In genomic region chr1:106038260-106038659, GRCh38 we compare ENCODE assay signal across 17 cellular contexts.
DNase-seq lines count a peak whose midpoint lies in the region; TF ChIP-seq lines count a peak whose summit lies in the region.
"Had no signal": no experiment of that assay in that cellular context is flagged by ENCODE, and none has a peak within 500 bp of the region (broad histone marks: within the 10 kb centered on the region; RNA-seq: fewer than 3 reads in every experiment).

No MANE protein-coding gene starts in this region.

- TF ChIP-seq CTCF in endodermal cell (conservative IDR thresholded peaks at IDR 0.05) (peak; percentile 39), mesothelial cell of epicardium (IDR thresholded peaks at IDR 0.05; ENCODE audit: unreplicated experiment) (peak; percentile 20), type B pancreatic cell (conservative IDR thresholded peaks at IDR 0.05) (peak; percentile 61)

- no peak overlapping the region for H3K4me3 ChIP-seq in endodermal cell (ENCODE audit: low read length)
- H3K4me3 ChIP-seq: BLaER1 treated with 17β-estradiol and CSF1 and Interleukin-3, amounts not matched to agents 10 nM and 100 nM; GM12878 had no signal

- DNase-seq in HT1080 (ENCODE audit: low read depth), result peak; percentile 1
- DNase-seq in endodermal cell, result no peak
- DNase-seq in mesothelial cell of epicardium (ENCODE audit: low spot score in 2 of 2, unreplicated experiment in 2 of 2), result no peak
- no peak for DNase-seq in type B pancreatic cell (ENCODE audit: extremely low spot score, unreplicated experiment)
- DNase-seq in NCI-H82 (lab: John Stamatoyannopoulos, UW), result no peak
- DNase-seq in hypothalamus (lab: John Stamatoyannopoulos, UW), result no peak
- no peak for DNase-seq in HK-2 (ENCODE audit: unreplicated experiment)
- DNase-seq: 8988T; Calu3; CD8-positive, alpha-beta T cell; DMS79 treated with DMSO at 0.1 percent for 48 hours; GOT3; H7; HFFc6; IMR-90 had no signal

- H3K36me3 Mint-ChIP-seq in endodermal cell (ENCODE audit: low read depth), result no peaks in the 10 kb centered on the region
- H3K36me3 Mint-ChIP-seq in mesothelial cell of epicardium, result no peaks in the 10 kb centered on the region
- no peaks in the 10 kb centered on the region for H3K36me3 Mint-ChIP-seq in type B pancreatic cell
- H3K36me3 Mint-ChIP-seq: CD8-positive, alpha-beta T cell had no signal

- peaks cover 4% of the 10 kb centered on the region for H3K9me3 ChIP-seq in endodermal cell (ENCODE audit: control insufficient read depth, low read length)

- H3K9me3 Mint-ChIP-seq in endodermal cell (no peaks in the 10 kb centered on the region), mesothelial cell of epicardium (peaks cover 28% of the 10 kb centered on the region), type B pancreatic cell (no peaks in the 10 kb centered on the region)

- WGBS in endodermal cell (ENCODE audit: insufficient coverage in 1 of 2, insufficient read length in 1 of 2), 2 experiments, result 92% methylated on average over 1 of the region's 1 CpG; no CpG with 5 or more reads in 1 of the 2 experiments

- H3K27me3 Mint-ChIP-seq in endodermal cell (ENCODE audit: insufficient read depth), result no peaks in the 10 kb centered on the region
- H3K27me3 Mint-ChIP-seq in mesothelial cell of epicardium (ENCODE audit: low read depth), result no peaks in the 10 kb centered on the region
- H3K27me3 Mint-ChIP-seq in type B pancreatic cell, result no peaks in the 10 kb centered on the region

- no peak overlapping the region for H3K27ac ChIP-seq in endodermal cell (ENCODE audit: low read depth, low read length)
- H3K27ac ChIP-seq: BLaER1 treated with 17β-estradiol and CSF1 and Interleukin-3, amounts not matched to agents 10 nM and 100 nM had no signal

- no peak overlapping the region for H3K9ac ChIP-seq in endodermal cell (ENCODE audit: extremely low read depth, low read length, poor library complexity, severe bottlenecking)
- H3K9ac ChIP-seq: BLaER1 treated with 17β-estradiol and CSF1 and Interleukin-3, amounts not matched to agents 10 nM and 100 nM had no signal

- H3K27ac Mint-ChIP-seq in endodermal cell, result no peak overlapping the region
- H3K27ac Mint-ChIP-seq in mesothelial cell of epicardium, result no peak overlapping the region
- H3K27ac Mint-ChIP-seq in type B pancreatic cell, result no peak overlapping the region
- H3K27ac Mint-ChIP-seq: CD8-positive, alpha-beta T cell; HFFc6 had no signal

- H3K36me3 ChIP-seq in endodermal cell (ENCODE audit: control insufficient read depth, insufficient read depth, low read length), result no peaks in the 10 kb centered on the region
- H3K36me3 ChIP-seq: BLaER1 treated with 17β-estradiol and CSF1 and Interleukin-3, amounts not matched to agents 10 nM and 100 nM had no signal

- H3K4me3 Mint-ChIP-seq in endodermal cell, result no peak overlapping the region
- H3K4me3 Mint-ChIP-seq in mesothelial cell of epicardium, result no peak overlapping the region
- no peak overlapping the region for H3K4me3 Mint-ChIP-seq in type B pancreatic cell
- H3K4me3 Mint-ChIP-seq: CD8-positive, alpha-beta T cell; HFFc6 had no signal

- no peaks in the 10 kb centered on the region for H3K4me1 Mint-ChIP-seq in endodermal cell
- H3K4me1 Mint-ChIP-seq in mesothelial cell of epicardium, result no peaks in the 10 kb centered on the region
- no peaks in the 10 kb centered on the region for H3K4me1 Mint-ChIP-seq in type B pancreatic cell (ENCODE audit: unreplicated experiment)

- no peaks in the 10 kb centered on the region for H3K27me3 ChIP-seq in endodermal cell (ENCODE audit: control insufficient read depth, insufficient read depth, low read length, poor library complexity, severe bottlenecking)
- H3K27me3 ChIP-seq: BLaER1 treated with 17β-estradiol and CSF1 and Interleukin-3, amounts not matched to agents 10 nM and 100 nM had no signal

- H3K4me1 ChIP-seq in endodermal cell (ENCODE audit: control insufficient read depth, insufficient read depth, low read length), result no peaks in the 10 kb centered on the region
- H3K4me1 ChIP-seq: BLaER1 treated with 17β-estradiol and CSF1 and Interleukin-3, amounts not matched to agents 10 nM and 100 nM had no signal
